ENCODE assay signal across 25 cellular contexts in the genomic region with DNA sequence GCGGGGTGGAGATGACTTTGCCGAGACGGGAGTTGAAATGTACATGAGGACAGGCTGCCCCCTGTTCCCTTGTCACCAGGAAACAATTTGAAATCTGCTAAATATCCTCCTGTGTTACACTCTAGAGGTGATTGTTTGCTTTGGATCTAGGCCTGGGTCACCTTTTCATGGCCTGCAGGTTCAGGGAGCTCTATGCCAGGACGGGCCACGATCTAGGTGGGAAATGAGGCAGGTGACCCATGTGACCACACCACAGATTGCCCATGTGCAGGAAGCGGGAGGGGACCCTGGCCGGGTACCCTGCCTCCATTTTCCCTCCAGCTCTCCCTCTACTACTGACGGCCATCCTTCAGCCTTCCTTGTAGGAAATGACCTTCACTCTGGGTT. TPM values are rescaled to one million over a fixed set of nuclear protein-coding genes. Genes with fewer than 3 reads are reported as not detected.
DNase-seq lines count a peak whose midpoint lies in the region; ATAC-seq, FAIRE-seq and TF ChIP-seq lines count a peak whose summit lies in the region.
"Had no signal": no experiment of that assay in that cellular context is flagged by ENCODE, and none has a peak within 500 bp of the region (broad histone marks: within the 10 kb centered on the region; RNA-seq: fewer than 3 reads in every experiment).

No MANE protein-coding gene starts in this region.

- H3K36me3 Mint-ChIP-seq in brain, result peaks cover 44% of the 10 kb centered on the region

- H3K27ac ChIP-seq in BLaER1 (no peak overlapping the region), C4-2B (peak overlapping the region; percentile 54), osteoblast (ENCODE audit: low read depth, low read length) (no peak overlapping the region)
- H3K27ac ChIP-seq: GM23248, KMS-11, SJSA1 had no signal

- no peak overlapping the region for H3K4me3 Mint-ChIP-seq in brain
- H3K4me3 Mint-ChIP-seq: activated T-cell treated with anti-CD3 and anti-CD28 coated beads, Interleukin-2, amount 50 U/mL, for 4 hours; CD8-positive, alpha-beta T cell had no signal

- no peaks in the 10 kb centered on the region for H3K27me3 Mint-ChIP-seq in brain

- no peaks in the 10 kb centered on the region for H3K4me1 Mint-ChIP-seq in brain

- peaks cover 3 to 6% (median 4%) of the 10 kb centered on the region in 5 experiments for H3K9me3 Mint-ChIP-seq in brain
- H3K9me3 Mint-ChIP-seq: CD8-positive, alpha-beta T cell had no signal

- H3K9me3 ChIP-seq in BLaER1 (no peaks in the 10 kb centered on the region), osteoblast (ENCODE audit: low read depth, low read length) (no peaks in the 10 kb centered on the region)
- H3K9me3 ChIP-seq: SJSA1 had no signal

- no peaks in the 10 kb centered on the region for H3K79me2 ChIP-seq in osteoblast (ENCODE audit: insufficient read depth, low read length)

- H3K27me3 ChIP-seq in BLaER1 (no peaks in the 10 kb centered on the region), osteoblast (ENCODE audit: insufficient read depth, low read length) (no peaks in the 10 kb centered on the region)
- H3K27me3 ChIP-seq: SJSA1 had no signal

- H3K4me3 ChIP-seq in BLaER1 (no peak overlapping the region), osteoblast (ENCODE audit: insufficient read depth, low read length) (no peak overlapping the region)
- H3K4me3 ChIP-seq: GM23248, SJSA1 had no signal

- TF ChIP-seq CTCF in C4-2B (conservative IDR thresholded peaks at IDR 0.05) (no peak), brain (conservative IDR thresholded peaks at IDR 0.05) (no peak), osteoblast (IDR thresholded peaks at IDR 0.05; ENCODE audit: extremely low read depth, low read depth, low read length) (no peak)

- H2AFZ ChIP-seq in osteoblast (ENCODE audit: low read length), result no peak overlapping the region
- H2AFZ ChIP-seq: GM23248 had no signal

- peaks cover 11% of the 10 kb centered on the region for H3K4me1 ChIP-seq in BLaER1
- no peaks in the 10 kb centered on the region for H3K4me1 ChIP-seq in osteoblast (ENCODE audit: insufficient read depth, low read length)
- H3K4me1 ChIP-seq: SJSA1 had no signal

- DNase-seq in osteoblast (ENCODE audit: insufficient read length, low spot score, missing footprints) (peak; percentile 76), frontal cortex (ENCODE audit: low spot score in 2 of 2) (no peak)
- DNase-seq: activated naive CD4-positive, alpha-beta T cell treated with anti-CD3 and anti-CD28 coated beads, Interleukin-2, amount 50 U/mL, for 16 hours; activated T-cell treated with anti-CD3 and anti-CD28 coated beads, Interleukin-2, amount 50 U/mL, for 4 hours; anterior cingulate cortex; DMS 273 treated with DMSO at 0.1 percent for 48 hours; GM23248; kidney; mammary epithelial cell; NCI-H1436 treated with DMSO at 0.1 percent for 48 hours; NCI-H510A treated with DMSO at 0.1 percent for 48 hours; nucleus accumbens; retina; stimulated activated CD4-positive, alpha-beta T cell treated with anti-CD3 and anti-CD28 coated beads, Interleukin-4, amount 100 ng/mL, for 4 hours; stimulated activated naive CD4-positive, alpha-beta T cell treated with Interleukin-2 at 50 U/mL for 16 hours; T-helper 1 cell had no signal

- H3K4me2 ChIP-seq in BLaER1 (peak overlapping the region; percentile 48), osteoblast (ENCODE audit: insufficient read depth, low read length) (no peak overlapping the region)
- H3K4me2 ChIP-seq: KMS-11 had no signal

- peak overlapping the region in 3 of 5 experiments; percentile 50 to 86 (median 69) for H3K27ac Mint-ChIP-seq in brain

- H4K20me1 ChIP-seq in BLaER1, result no peaks in the 10 kb centered on the region
- H4K20me1 ChIP-seq in osteoblast (ENCODE audit: insufficient read depth, low read length), result peaks cover 10% of the 10 kb centered on the region

- H3K36me3 ChIP-seq in BLaER1 (peaks cover 23% of the 10 kb centered on the region; the same call in 1 of the 2 replicates), osteoblast (ENCODE audit: insufficient read depth, low read length) (peaks cover 19% of the 10 kb centered on the region)

- H3K9ac ChIP-seq in BLaER1, result no peak overlapping the region
- H3K9ac ChIP-seq: GM23248, KMS-11 had no signal

- ATAC-seq in GM18498 (IDR thresholded peaks at IDR 0.05; ENCODE audit: unreplicated experiment) (no peak), GM19328 (IDR thresholded peaks at IDR 0.05; ENCODE audit: unreplicated experiment) (no peak)
- ATAC-seq: activated T-cell treated with anti-CD3 and anti-CD28 coated beads, Interleukin-2, amount 50 U/mL, for 4 hours; CD8-positive, alpha-beta T cell had no signal

- FAIRE-seq in frontal cortex (lab: Jason Lieb, UNC), result no peak
- FAIRE-seq: endothelial cell of umbilical vein, kidney had no signal

RNA-seq across cellular contexts. Expression of a gene that starts 43.4 kb away (rescaled TPM):
- polyA plus RNA-seq in brain (ENCODE audit: insufficient read depth, low read depth, low replicate concordance), result 10.8 TPM
- total RNA-seq in osteoblast, result 24.2 and 27.7 TPM in 2 replicates
- 8.2 TPM for total RNA-seq in frontal cortex
